Comparison of ENCODE assay signal across 29 cellular contexts in genomic region chr3:142660904-142661303, GRCh38.
"Had no signal": no experiment of that assay in that cellular context is flagged by ENCODE, and none has a peak within 500 bp of the region (broad histone marks: within the 10 kb centered on the region; RNA-seq: fewer than 3 reads in every experiment).

No MANE protein-coding gene starts in this region.

- H3K9me3 ChIP-seq: ascending aorta, breast epithelium had no signal

- H3K9me3 Mint-ChIP-seq: activated CD4-positive, alpha-beta T cell treated with anti-CD3 and anti-CD28 coated beads, Interleukin-2, amount 10 ng/mL, durations not matched to agents 24 days and 14 days; activated CD8-positive, alpha-beta T cell treated with anti-CD3 and anti-CD28 coated beads for 36 hours; activated naive CD8-positive, alpha-beta T cell treated with anti-CD3 and anti-CD28 coated beads for 36 hours; activated T-cell treated with anti-CD3 and anti-CD28 coated beads, Interleukin-2, amount 50 U/mL, for 72 hours; activated T-helper 17 cell treated with anti-CD3 and anti-CD28 coated beads, Interleukin-2, amount 50 U/mL, for 72 hours had no signal

- H3K27ac ChIP-seq: ascending aorta, breast epithelium, WERI-Rb-1 had no signal

- H3K4me1 Mint-ChIP-seq: activated CD4-positive, alpha-beta T cell treated with anti-CD3 and anti-CD28 coated beads, Interleukin-2, amount 10 ng/mL, durations not matched to agents 24 days and 14 days; activated naive CD8-positive, alpha-beta T cell treated with anti-CD3 and anti-CD28 coated beads for 36 hours; activated T-helper 17 cell treated with anti-CD3 and anti-CD28 coated beads, Interleukin-2, amount 50 U/mL, for 72 hours had no signal

- H3K36me3 Mint-ChIP-seq: activated naive CD8-positive, alpha-beta T cell treated with anti-CD3 and anti-CD28 coated beads for 36 hours had no signal

- H3K4me3 ChIP-seq: ascending aorta, breast epithelium had no signal

- H3K27ac Mint-ChIP-seq: activated CD4-positive, alpha-beta T cell treated with anti-CD3 and anti-CD28 coated beads, Interleukin-2, amount 10 ng/mL, durations not matched to agents 24 days and 14 days; activated CD8-positive, alpha-beta T cell treated with anti-CD3 and anti-CD28 coated beads for 36 hours; activated naive CD8-positive, alpha-beta T cell treated with anti-CD3 and anti-CD28 coated beads for 36 hours; activated T-cell treated with anti-CD3 and anti-CD28 coated beads, Interleukin-2, amount 50 U/mL, for 72 hours; activated T-helper 17 cell treated with anti-CD3 and anti-CD28 coated beads, Interleukin-2, amount 50 U/mL, for 72 hours had no signal

- H3K4me1 ChIP-seq: ascending aorta, breast epithelium had no signal

- H3K27me3 Mint-ChIP-seq: activated CD4-positive, alpha-beta T cell treated with anti-CD3 and anti-CD28 coated beads, Interleukin-2, amount 10 ng/mL, durations not matched to agents 24 days and 14 days; activated CD8-positive, alpha-beta T cell treated with anti-CD3 and anti-CD28 coated beads for 36 hours; activated naive CD8-positive, alpha-beta T cell treated with anti-CD3 and anti-CD28 coated beads for 36 hours; activated T-helper 17 cell treated with anti-CD3 and anti-CD28 coated beads, Interleukin-2, amount 50 U/mL, for 72 hours had no signal

- H3K27me3 ChIP-seq: ascending aorta, breast epithelium had no signal

- ATAC-seq: activated CD8-positive, alpha-beta T cell treated with anti-CD3 and anti-CD28 coated beads for 36 hours; activated T-cell treated with anti-CD3 and anti-CD28 coated beads, Interleukin-2, amount 50 U/mL, for 72 hours; activated T-helper 17 cell treated with anti-CD3 and anti-CD28 coated beads, Interleukin-2, amount 50 U/mL, for 72 hours had no signal

- H3K36me3 ChIP-seq: ascending aorta, breast epithelium, WERI-Rb-1 had no signal

- DNase-seq: activated CD4-positive, alpha-beta T cell treated with anti-CD3 and anti-CD28 coated beads, Interleukin-2, amount 10 ng/mL, durations not matched to agents 24 days and 14 days; activated CD4-positive, alpha-beta T cell treated with anti-CD3 and anti-CD28 coated beads, Interleukin-2, amount 50 U/mL, for 4 hours; activated CD8-positive, alpha-beta T cell treated with anti-CD3 and anti-CD28 coated beads for 36 hours; activated effector memory CD4-positive, alpha-beta T cell treated with anti-CD3 and anti-CD28 coated beads, Interleukin-2, amount 50 U/mL, for 16 hours; activated naive CD4-positive, alpha-beta T cell; activated naive CD4-positive, alpha-beta T cell treated with anti-CD3 and anti-CD28 coated beads, Interleukin-2, amount 50 U/mL, for 16 hours; activated naive CD8-positive, alpha-beta T cell treated with anti-CD3 and anti-CD28 coated beads for 36 hours; activated T-cell treated with anti-CD3 and anti-CD28 coated beads, Interleukin-2, amount 50 U/mL, for 1 hour; activated T-cell treated with anti-CD3 and anti-CD28 coated beads, Interleukin-2, amount 50 U/mL, for 72 hours; amygdala; caudate nucleus; cerebellar nuclear complex; KG1; NCI-H1092 treated with DMSO at 0.1 percent for 48 hours; NCI-H1417; NCI-H146; NCI-H187; NCI-H2029 treated with DMSO at 0.1 percent for 48 hours; NCI-H2107; NCI-H2171; NCI-H510A; NCI-H526; NCI-H748 treated with DMSO at 0.1 percent for 48 hours; Right ventricle myocardium superior; T1000; WERI-Rb-1 had no signal

- H3K4me3 Mint-ChIP-seq: activated CD4-positive, alpha-beta T cell treated with anti-CD3 and anti-CD28 coated beads, Interleukin-2, amount 10 ng/mL, durations not matched to agents 24 days and 14 days; activated CD8-positive, alpha-beta T cell treated with anti-CD3 and anti-CD28 coated beads for 36 hours; activated naive CD8-positive, alpha-beta T cell treated with anti-CD3 and anti-CD28 coated beads for 36 hours; activated T-cell treated with anti-CD3 and anti-CD28 coated beads, Interleukin-2, amount 50 U/mL, for 72 hours; activated T-helper 17 cell treated with anti-CD3 and anti-CD28 coated beads, Interleukin-2, amount 50 U/mL, for 72 hours had no signal
